1 cellular context compared by ENCODE assay signal in genomic region chr9:38619556-38620447, GRCh38.
TF ChIP-seq lines count a peak whose summit lies in the region.

No MANE protein-coding gene starts in this region.

TF ChIP-seq in WTC11, 78 proteins besides CTCF, POLR2A, EP300 and RAD21 (continued from another document):
- TF ChIP-seq, protein P1, sequence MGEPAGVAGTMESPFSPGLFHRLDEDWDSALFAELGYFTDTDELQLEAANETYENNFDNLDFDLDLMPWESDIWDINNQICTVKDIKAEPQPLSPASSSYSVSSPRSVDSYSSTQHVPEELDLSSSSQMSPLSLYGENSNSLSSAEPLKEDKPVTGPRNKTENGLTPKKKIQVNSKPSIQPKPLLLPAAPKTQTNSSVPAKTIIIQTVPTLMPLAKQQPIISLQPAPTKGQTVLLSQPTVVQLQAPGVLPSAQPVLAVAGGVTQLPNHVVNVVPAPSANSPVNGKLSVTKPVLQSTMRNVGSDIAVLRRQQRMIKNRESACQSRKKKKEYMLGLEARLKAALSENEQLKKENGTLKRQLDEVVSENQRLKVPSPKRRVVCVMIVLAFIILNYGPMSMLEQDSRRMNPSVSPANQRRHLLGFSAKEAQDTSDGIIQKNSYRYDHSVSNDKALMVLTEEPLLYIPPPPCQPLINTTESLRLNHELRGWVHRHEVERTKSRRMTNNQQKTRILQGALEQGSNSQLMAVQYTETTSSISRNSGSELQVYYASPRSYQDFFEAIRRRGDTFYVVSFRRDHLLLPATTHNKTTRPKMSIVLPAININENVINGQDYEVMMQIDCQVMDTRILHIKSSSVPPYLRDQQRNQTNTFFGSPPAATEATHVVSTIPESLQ (CRISPR knock-in tag; IDR thresholded peaks at IDR 0.05) = no peak
- TF ChIP-seq NR3C1 (CRISPR knock-in tag; conservative IDR thresholded peaks at IDR 0.05; ENCODE audit: low read depth) = no peak
- no peak for TF ChIP-seq ATF2 (CRISPR knock-in tag; IDR thresholded peaks at IDR 0.05; ENCODE audit: borderline replicate concordance, low read depth)
- TF ChIP-seq ARID4B (CRISPR knock-in tag; IDR thresholded peaks at IDR 0.05; ENCODE audit: borderline replicate concordance) = no peak
